ENCODE assay signal across 10 cellular contexts in the genomic region with DNA sequence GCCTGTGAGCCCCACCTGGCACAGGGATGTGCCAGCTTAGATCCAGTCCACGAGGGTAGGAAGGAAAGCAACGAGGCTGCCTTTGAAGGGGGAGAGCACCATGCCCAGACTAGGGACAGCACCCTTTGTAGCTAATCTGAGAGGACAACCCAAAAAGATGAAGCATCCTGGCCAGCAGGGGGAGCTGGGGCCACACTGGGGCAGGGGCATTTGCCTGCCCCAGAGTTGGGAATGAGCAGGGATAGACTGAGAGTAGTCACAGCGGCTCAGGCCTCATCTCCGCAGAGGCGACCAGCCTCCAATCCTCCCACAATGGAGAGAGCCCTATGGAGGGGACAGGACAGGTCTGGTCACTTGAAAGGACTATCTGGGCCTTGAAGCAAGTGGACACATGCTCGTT. TPM values are rescaled to one million over a fixed set of nuclear protein-coding genes. Genes with fewer than 3 reads are reported as not detected.
A peak's percentile ranks its signal among the peaks of the same experiment; 100 is the strongest.
DNase-seq lines count a peak whose midpoint lies in the region; ATAC-seq, FAIRE-seq and TF ChIP-seq lines count a peak whose summit lies in the region.
"Had no signal": no experiment of that assay in that cellular context is flagged by ENCODE, and none has a peak within 500 bp of the region (broad histone marks: within the 10 kb centered on the region; RNA-seq: fewer than 3 reads in every experiment).

No MANE protein-coding gene starts in this region.

- H3K27ac ChIP-seq in OCI-LY7 (ENCODE audit: low read depth, low read length, poor library complexity, severe bottlenecking), result no peak overlapping the region

- H3K27ac Mint-ChIP-seq in effector memory CD8-positive, alpha-beta T cell, result no peak overlapping the region
- H3K27ac Mint-ChIP-seq: activated naive CD8-positive, alpha-beta T cell had no signal

- H3K4me1 Mint-ChIP-seq in activated T-cell treated with anti-CD3 and anti-CD28 coated beads, Interleukin-2, amount 50 U/mL, for 4 hours (ENCODE audit: low read depth), result no peaks in the 10 kb centered on the region
- H3K4me1 Mint-ChIP-seq in effector memory CD8-positive, alpha-beta T cell (ENCODE audit: low read depth in 2 of 2), result no peaks in the 10 kb centered on the region

- no peak overlapping the region for H2AFZ ChIP-seq in OCI-LY7 (ENCODE audit: low read length)

- no peak overlapping the region for H3K4me3 Mint-ChIP-seq in activated T-cell treated with anti-CD3 and anti-CD28 coated beads, Interleukin-2, amount 50 U/mL, for 4 hours
- H3K4me3 Mint-ChIP-seq in effector memory CD8-positive, alpha-beta T cell, result no peak overlapping the region
- H3K4me3 Mint-ChIP-seq: activated naive CD8-positive, alpha-beta T cell had no signal

- TF ChIP-seq CTCF in OCI-LY7 (conservative IDR thresholded peaks at IDR 0.05; ENCODE audit: low read length) (peak; percentile 66), epithelial cell of proximal tubule (conservative IDR thresholded peaks at IDR 0.05; ENCODE audit: low read depth, low read length) (peak; percentile 61)

- H3K4me3 ChIP-seq in OCI-LY7 (ENCODE audit: low read depth, low read length, poor library complexity, severe bottlenecking) (no peak overlapping the region), epithelial cell of proximal tubule (ENCODE audit: low read depth, low read length) (no peak overlapping the region)

- no peaks in the 10 kb centered on the region for H3K9me3 ChIP-seq in OCI-LY7 (ENCODE audit: low read length)

- no peaks in the 10 kb centered on the region for H3K9me2 ChIP-seq in OCI-LY7 (ENCODE audit: insufficient read depth, low read length)

- POLR2A ChIA-PET in OCI-LY7 (lab: Charles Lee), result no interaction called here

- H3K36me3 Mint-ChIP-seq in activated T-cell treated with anti-CD3 and anti-CD28 coated beads, Interleukin-2, amount 50 U/mL, for 4 hours (ENCODE audit: insufficient read depth), result no peaks in the 10 kb centered on the region
- H3K36me3 Mint-ChIP-seq in effector memory CD8-positive, alpha-beta T cell (ENCODE audit: insufficient read depth), result no peaks in the 10 kb centered on the region
- H3K36me3 Mint-ChIP-seq: activated naive CD8-positive, alpha-beta T cell had no signal

- CTCF ChIA-PET in OCI-LY7 (lab: Charles Lee; ENCODE audit: unreplicated experiment), result no interaction called here

- H3K9me3 Mint-ChIP-seq in activated T-cell treated with anti-CD3 and anti-CD28 coated beads, Interleukin-2, amount 50 U/mL, for 4 hours, result no peaks in the 10 kb centered on the region
- no peaks in the 10 kb centered on the region for H3K9me3 Mint-ChIP-seq in effector memory CD8-positive, alpha-beta T cell

- H3K4me1 ChIP-seq in OCI-LY7 (ENCODE audit: insufficient read depth, low read length, poor library complexity, severe bottlenecking), result no peaks in the 10 kb centered on the region

- no peaks in the 10 kb centered on the region for H3K79me2 ChIP-seq in OCI-LY7 (ENCODE audit: insufficient read depth, low read depth, low read length)

- intact Hi-C loops in OCI-LY7 (cut with micrococcal nuclease; ENCODE audit: unreplicated experiment), result no loop called here

- peaks cover 3% of the 10 kb centered on the region for H3K27me3 Mint-ChIP-seq in activated T-cell treated with anti-CD3 and anti-CD28 coated beads, Interleukin-2, amount 50 U/mL, for 4 hours (ENCODE audit: low read depth)
- H3K27me3 Mint-ChIP-seq in effector memory CD8-positive, alpha-beta T cell, result peaks cover 19 to 73% of the 10 kb centered on the region in 2 donors

- peak; percentile 6 for DNase-seq in stimulated activated CD4-positive, alpha-beta T cell treated with anti-CD3 and anti-CD28 coated beads, Interleukin-1b, Interleukin-23, amount 100 ng/mL, for 48 hours
- DNase-seq in stimulated activated CD4-positive, alpha-beta T cell treated with anti-CD3 and anti-CD28 coated beads, Interleukin-4, amount 100 ng/mL, for 4 hours, result no peak
- DNase-seq in OCI-LY7 (ENCODE audit: low spot score) (no peak), epithelial cell of proximal tubule (ENCODE audit: low read depth) (no peak), urothelium cell line (ENCODE audit: low spot score) (peak; percentile 27)
- DNase-seq in activated T-cell treated with anti-CD3 and anti-CD28 coated beads, Interleukin-2, amount 50 U/mL, for 4 hours, result no peak
- DNase-seq in effector memory CD8-positive, alpha-beta T cell, result no peak

- H3K4me2 ChIP-seq in OCI-LY7 (ENCODE audit: low read length), result no peak overlapping the region

- no peaks in the 10 kb centered on the region for H4K20me1 ChIP-seq in OCI-LY7 (ENCODE audit: insufficient read depth, low read length)

- no TSS peak for BruUV-seq in OCI-LY7 (replicated peaks; lab: Mats Ljungman, UMichigan)

- no peak for FAIRE-seq in urothelium cell line (lab: Jason Lieb, UNC)

- H3K36me3 ChIP-seq in OCI-LY7 (ENCODE audit: insufficient read depth, low read length), result no peaks in the 10 kb centered on the region

- ATAC-seq in activated T-cell treated with anti-CD3 and anti-CD28 coated beads, Interleukin-2, amount 50 U/mL, for 4 hours, result no peak
- ATAC-seq in GM21526 (IDR thresholded peaks at IDR 0.05; ENCODE audit: low FRiP score, unreplicated experiment), result no peak
- no peak for ATAC-seq in effector memory CD8-positive, alpha-beta T cell (replicated peaks)

RNA-seq across cellular contexts. Expression of a gene that starts 16.4 kb away (rescaled TPM):
- not detected in 2 replicates for total RNA-seq in OCI-LY7 (2014; rRNA removed; shearing (Covaris generic))
- total RNA-seq in OCI-LY7 (2022) (not detected in 2 replicates), epithelial cell of proximal tubule (not detected in 2 replicates)
- not detected for total RNA-seq in activated T-cell treated with anti-CD3 and anti-CD28 coated beads, Interleukin-2, amount 50 U/mL, for 4 hours
- total RNA-seq: M059J had no signal

Comparison
In these comparisons a context has a peak if more than half of its experiments do, and no peak if none do; other contexts are left out.
1. DNase-seq: peak in stimulated activated CD4-positive, alpha-beta T cell treated with anti-CD3 and anti-CD28 coated beads, Interleukin-1b, Interleukin-23, amount 100 ng/mL, for 48 hours (single experiment) and urothelium cell line (single experiment); none in stimulated activated CD4-positive, alpha-beta T cell treated with anti-CD3 and anti-CD28 coated beads, Interleukin-4, amount 100 ng/mL, for 4 hours (0 of 2), OCI-LY7 (single experiment), epithelial cell of proximal tubule (single experiment), activated T-cell treated with anti-CD3 and anti-CD28 coated beads, Interleukin-2, amount 50 U/mL, for 4 hours (single experiment) and effector memory CD8-positive, alpha-beta T cell (0 of 3).